In genomic region chr21:42061195-42061865, GRCh38 we compare ENCODE assay signal across 9 cellular contexts. TPM values are rescaled to one million over a fixed set of nuclear protein-coding genes. Genes with fewer than 3 reads are reported as not detected.
DNase-seq lines count a peak whose midpoint lies in the region; ATAC-seq, FAIRE-seq and TF ChIP-seq lines count a peak whose summit lies in the region.
"Had no signal": no experiment of that assay in that cellular context is flagged by ENCODE, and none has a peak within 500 bp of the region (broad histone marks: within the 10 kb centered on the region; RNA-seq: fewer than 3 reads in every experiment).

No MANE protein-coding gene starts in this region.

- H3K9me3 Mint-ChIP-seq in activated T-cell treated with anti-CD3 and anti-CD28 coated beads, Interleukin-2, amount 50 U/mL, for 4 hours, result no peaks in the 10 kb centered on the region

- peaks cover 53% of the 10 kb centered on the region for H3K4me1 Mint-ChIP-seq in activated T-cell treated with anti-CD3 and anti-CD28 coated beads, Interleukin-2, amount 50 U/mL, for 4 hours (ENCODE audit: low read depth)

- intact Hi-C loops in left colon (cut with DNase I, micrococcal nuclease), result no loop called here

- no peak for ATAC-seq in activated T-cell treated with anti-CD3 and anti-CD28 coated beads, Interleukin-2, amount 50 U/mL, for 4 hours
- ATAC-seq in HG02943 (IDR thresholded peaks at IDR 0.05; ENCODE audit: low read depth, unreplicated experiment), result peak; percentile 52
- ATAC-seq in left colon, result no peak
- no peak for ATAC-seq in HG03025 (IDR thresholded peaks at IDR 0.05; ENCODE audit: low FRiP score, unreplicated experiment)

- FAIRE-seq in H54 (lab: Jason Lieb, UNC), result no peak

- DNase-seq in activated T-cell treated with anti-CD3 and anti-CD28 coated beads for 1 hour (ENCODE audit: low read depth) (peak; percentile 6), SIG-M5 treated with dmso at 0.1 percent for 504 hours (lab: John Stamatoyannopoulos, UW; ENCODE audit: unreplicated experiment) (peak; percentile 91), left colon (peak; percentile 50 to 65), H54 (ENCODE audit: insufficient read length, low spot score) (no peak), inferior parietal cortex (ENCODE audit: extremely low spot score) (no peak)
- no peak for DNase-seq in activated T-cell treated with anti-CD3 and anti-CD28 coated beads, Interleukin-2, amount 50 U/mL, for 4 hours

- TF ChIP-seq POLR2A in H54 (IDR thresholded peaks at IDR 0.05; ENCODE audit: low read depth, low read length), result no peak

- no peak overlapping the region for H3K4me3 Mint-ChIP-seq in activated T-cell treated with anti-CD3 and anti-CD28 coated beads, Interleukin-2, amount 50 U/mL, for 4 hours

- H3K36me3 Mint-ChIP-seq in activated T-cell treated with anti-CD3 and anti-CD28 coated beads, Interleukin-2, amount 50 U/mL, for 4 hours (ENCODE audit: insufficient read depth), result no peaks in the 10 kb centered on the region

- no peaks in the 10 kb centered on the region for H3K27me3 Mint-ChIP-seq in activated T-cell treated with anti-CD3 and anti-CD28 coated beads, Interleukin-2, amount 50 U/mL, for 4 hours (ENCODE audit: low read depth)

RNA-seq across cellular contexts. Expression of gene UMODL1, which starts 9.8 kb away (rescaled TPM):
- total RNA-seq in activated T-cell treated with anti-CD3 and anti-CD28 coated beads, Interleukin-2, amount 50 U/mL, for 4 hours, result not detected
- total RNA-seq in left colon, result under 1 TPM; 0.28 to 0.43 TPM
- total RNA-seq: SK-MEL-5 had no signal

RNA-seq across cellular contexts. Expression of gene ZBTB21, which starts 51.2 kb away (rescaled TPM):
- 10 to 100 TPM; 25.6 to 33.7 (median 27.2) TPM for total RNA-seq in activated T-cell treated with anti-CD3 and anti-CD28 coated beads, Interleukin-2, amount 50 U/mL, for 4 hours
- total RNA-seq in left colon, result 10 to 100 TPM; 15.1 to 15.2 TPM

Comparison
In these comparisons a context has a peak if more than half of its experiments do, and no peak if none do; other contexts are left out.
1. DNase-seq: peak in activated T-cell treated with anti-CD3 and anti-CD28 coated beads for 1 hour (single experiment), SIG-M5 treated with dmso at 0.1 percent for 504 hours (single experiment) and left colon (2 of 2); none in activated T-cell treated with anti-CD3 and anti-CD28 coated beads, Interleukin-2, amount 50 U/mL, for 4 hours (single experiment), H54 (single experiment) and inferior parietal cortex (single experiment).